ENCODE assay signal across 7 cellular contexts in genomic region chr11:65833297-65834030, GRCh38. TPM values are rescaled to one million over a fixed set of nuclear protein-coding genes. Genes with fewer than 3 reads are reported as not detected.
DNase-seq lines count a peak whose midpoint lies in the region; ATAC-seq lines count a peak whose summit lies in the region.

SNX32 (plus strand) TSS chr11:65833963; CDS start chr11:65834066, 103 bp downstream.

- POLR2A ChIA-PET in activated CD4-positive, alpha-beta memory T cell treated with anti-CD3 and anti-CD28 coated beads, Interleukin-2, amount 10 ng/mL, durations not matched to agents 7 days and 5 days (lab: Charles Lee) = interaction anchor here (0.7 to 3.8 kb wide), 14 partner anchors 12 to 169 kb away, joined by 3 to 28 read pairs (median 3); partner anchors contain the start of genes BANF1, CCDC85B, CFL1 and MUS81

- H3K27me3 Mint-ChIP-seq in activated CD4-positive, alpha-beta memory T cell treated with anti-CD3 and anti-CD28 coated beads, Interleukin-2, amount 10 ng/mL, durations not matched to agents 7 days and 5 days = peaks cover 26% of the 10 kb centered on the region
- peaks cover 0 to 7% of the 10 kb centered on the region in 2 donors for H3K27me3 Mint-ChIP-seq in effector memory CD8-positive, alpha-beta T cell

- H3K9me3 Mint-ChIP-seq in activated CD4-positive, alpha-beta memory T cell treated with anti-CD3 and anti-CD28 coated beads, Interleukin-2, amount 10 ng/mL, durations not matched to agents 7 days and 5 days = no peaks in the 10 kb centered on the region
- H3K9me3 Mint-ChIP-seq in effector memory CD8-positive, alpha-beta T cell = no peaks in the 10 kb centered on the region

- peaks cover 19% of the 10 kb centered on the region for H3K4me1 Mint-ChIP-seq in activated CD4-positive, alpha-beta memory T cell treated with anti-CD3 and anti-CD28 coated beads, Interleukin-2, amount 10 ng/mL, durations not matched to agents 7 days and 5 days
- peaks cover 3 to 8% of the 10 kb centered on the region in 2 donors for H3K4me1 Mint-ChIP-seq in effector memory CD8-positive, alpha-beta T cell (ENCODE audit: low read depth in 2 of 2)

- no peak within 1 kb of the TSS for H3K4me3 Mint-ChIP-seq in activated CD4-positive, alpha-beta memory T cell treated with anti-CD3 and anti-CD28 coated beads, Interleukin-2, amount 10 ng/mL, durations not matched to agents 7 days and 5 days
- no peak within 1 kb of the TSS for H3K4me3 Mint-ChIP-seq in effector memory CD8-positive, alpha-beta T cell

- DNase-seq in NCI-H510A (lab: John Stamatoyannopoulos, UW) (peak; percentile 88), lung microvascular endothelial cell (ENCODE audit: low read depth in 2 of 2) (peak; percentile 86 to 94)
- peak; percentile 96 for DNase-seq in activated CD4-positive, alpha-beta memory T cell treated with anti-CD3 and anti-CD28 coated beads, Interleukin-2, amount 10 ng/mL, durations not matched to agents 7 days and 5 days
- DNase-seq in effector memory CD8-positive, alpha-beta T cell = peak; percentile 93 to 94 (median 94)
- DNase-seq in stimulated activated CD4-positive, alpha-beta T cell treated with anti-CD3 and anti-CD28 coated beads, TNF-alpha, amount 100 ng/mL, for 1 hour (ENCODE audit: low read depth in 3 of 3, low spot score in 1 of 3) = peak; percentile 85 to 87 (median 85)

- peaks cover 6% of the 10 kb centered on the region for H3K36me3 Mint-ChIP-seq in activated CD4-positive, alpha-beta memory T cell treated with anti-CD3 and anti-CD28 coated beads, Interleukin-2, amount 10 ng/mL, durations not matched to agents 7 days and 5 days (ENCODE audit: low read depth)
- peaks cover 2% of the 10 kb centered on the region for H3K36me3 Mint-ChIP-seq in effector memory CD8-positive, alpha-beta T cell (ENCODE audit: insufficient read depth)

- CTCF ChIA-PET in activated CD4-positive, alpha-beta memory T cell treated with anti-CD3 and anti-CD28 coated beads, Interleukin-2, amount 10 ng/mL, durations not matched to agents 7 days and 5 days (lab: Charles Lee) = interaction anchor here (1.3 to 3.7 kb wide), 7 partner anchors 15 to 121 kb away, joined by 3 to 18 read pairs (median 8); partner anchors contain the start of genes AP5B1, FIBP, KAT5 and MUS81

- ATAC-seq in GM18873 (IDR thresholded peaks at IDR 0.05; ENCODE audit: low FRiP score, unreplicated experiment) (peak; percentile 82), HG03159 (IDR thresholded peaks at IDR 0.05; ENCODE audit: unreplicated experiment) (peak; percentile 97)
- peak; percentile 99 for ATAC-seq in effector memory CD8-positive, alpha-beta T cell (replicated peaks)

- H3K27ac Mint-ChIP-seq in activated CD4-positive, alpha-beta memory T cell treated with anti-CD3 and anti-CD28 coated beads, Interleukin-2, amount 10 ng/mL, durations not matched to agents 7 days and 5 days = peak within 1 kb of the TSS; percentile 29
- no peak within 1 kb of the TSS for H3K27ac Mint-ChIP-seq in effector memory CD8-positive, alpha-beta T cell

RNA-seq across cellular contexts. Expression of gene SNX32, which starts in this region (rescaled TPM):
- total RNA-seq in activated CD4-positive, alpha-beta memory T cell treated with anti-CD3 and anti-CD28 coated beads, Interleukin-2, amount 10 ng/mL, durations not matched to agents 7 days and 5 days = 1 to 10 TPM in 1 of 2 experiments, under 1 TPM in 1; 0.83 to 1.6 TPM
- total RNA-seq in lung microvascular endothelial cell = under 0.01 and 0.44 TPM in 2 replicates

Comparison
In these comparisons a context has a peak if more than half of its experiments do, and no peak if none do; other contexts are left out.
1. Peak in every context shown above with its lines: DNase-seq and ATAC-seq.
2. Peak in DNase-seq in lung microvascular endothelial cell; RNA of the gene not detected or under 1 TPM.